In genomic region chr11:35066029-35066428, GRCh38 we compare ENCODE assay signal across 13 cellular contexts.
DNase-seq lines count a peak whose midpoint lies in the region; ATAC-seq and TF ChIP-seq lines count a peak whose summit lies in the region.
"Had no signal": no experiment of that assay in that cellular context is flagged by ENCODE, and none has a peak within 500 bp of the region (broad histone marks: within the 10 kb centered on the region; RNA-seq: fewer than 3 reads in every experiment).

No MANE protein-coding gene starts in this region.

- peaks cover 14% of the 10 kb centered on the region for H3K27me3 Mint-ChIP-seq in T-helper 2 cell treated with Interferon-gamma antibody and Interleukin-4, amounts not matched to agents 5 μg/mL and 100 μg/mL, for 36 hours (ENCODE audit: low read depth)
- no peaks in the 10 kb centered on the region for H3K27me3 Mint-ChIP-seq in activated naive CD8-positive, alpha-beta T cell treated with anti-CD3 and anti-CD28 coated beads for 36 hours

- peaks cover 26% of the 10 kb centered on the region for H3K4me1 Mint-ChIP-seq in T-helper 2 cell treated with Interferon-gamma antibody and Interleukin-4, amounts not matched to agents 5 μg/mL and 100 μg/mL, for 36 hours (ENCODE audit: low read depth)
- H3K4me1 Mint-ChIP-seq in activated naive CD8-positive, alpha-beta T cell treated with anti-CD3 and anti-CD28 coated beads for 36 hours: peaks cover 34% of the 10 kb centered on the region
- H3K4me1 Mint-ChIP-seq: neural crest cell had no signal

- TF ChIP-seq CTCF in NB4 (IDR thresholded peaks at IDR 0.05; ENCODE audit: low read depth, low read length): no peak
- no peak for TF ChIP-seq CTCF in right lobe of liver (IDR thresholded peaks at IDR 0.05)

- H3K9me3 ChIP-seq in right lobe of liver: peaks cover 0 to 7% (median under 1%) of the 10 kb centered on the region in 4 donors

- ATAC-seq in right lobe of liver: no peak
- ATAC-seq: left ventricle myocardium superior, right cardiac atrium had no signal

- TF ChIP-seq POLR2A in NB4 (IDR thresholded peaks at IDR 0.05; ENCODE audit: extremely low read depth, insufficient read length): no peak
- TF ChIP-seq POLR2A in right lobe of liver (IDR thresholded peaks at IDR 0.05): no peak

- intact Hi-C loops in right lobe of liver (cut with DNase I): no loop called here

- peak overlapping the region in 14 of 21 experiments; percentile 8 to 82 (median 50) for H3K27ac ChIP-seq in skin epidermis
- no peak overlapping the region for H3K27ac ChIP-seq in right lobe of liver

- WGBS in right lobe of liver (ENCODE audit: insufficient coverage, low coverage, low lambda C conversion rate, missing lambda C conversion rate): 44% methylated on average over 1 of the region's 1 CpG

- H3K9me3 Mint-ChIP-seq in T-helper 2 cell treated with Interferon-gamma antibody and Interleukin-4, amounts not matched to agents 5 μg/mL and 100 μg/mL, for 36 hours: peaks cover 29% of the 10 kb centered on the region
- H3K9me3 Mint-ChIP-seq in activated naive CD8-positive, alpha-beta T cell treated with anti-CD3 and anti-CD28 coated beads for 36 hours: peaks cover 28% of the 10 kb centered on the region

- H3K4me1 ChIP-seq in right lobe of liver: no peaks in the 10 kb centered on the region

- no peak for DNase-seq in T-helper 2 cell treated with Interferon-gamma antibody and Interleukin-4, amounts not matched to agents 5 μg/mL and 100 μg/mL, for 36 hours (ENCODE audit: low spot score)
- DNase-seq in T-helper 2 cell (no peak), NB4 (ENCODE audit: low read depth) (peak; percentile 26), superior temporal gyrus (ENCODE audit: extremely low spot score) (no peak), DMS 273 (lab: John Stamatoyannopoulos, UW; ENCODE audit: unreplicated experiment) (no peak), right lobe of liver (no peak)
- DNase-seq in activated naive CD8-positive, alpha-beta T cell treated with anti-CD3 and anti-CD28 coated beads for 36 hours: no peak
- DNase-seq: 8988T, left ventricle myocardium superior, NCI-H345, right cardiac atrium had no signal

- no peak overlapping the region for H3K27ac Mint-ChIP-seq in T-helper 2 cell treated with Interferon-gamma antibody and Interleukin-4, amounts not matched to agents 5 μg/mL and 100 μg/mL, for 36 hours
- H3K27ac Mint-ChIP-seq in activated naive CD8-positive, alpha-beta T cell treated with anti-CD3 and anti-CD28 coated beads for 36 hours: peak overlapping the region; percentile 43

- H3K4me3 ChIP-seq in NB4 (ENCODE audit: low read depth, low read length) (no peak overlapping the region), skin epidermis (no peak overlapping the region), right lobe of liver (no peak overlapping the region)

- peaks cover 23% of the 10 kb centered on the region for H3K36me3 Mint-ChIP-seq in T-helper 2 cell treated with Interferon-gamma antibody and Interleukin-4, amounts not matched to agents 5 μg/mL and 100 μg/mL, for 36 hours (ENCODE audit: low read depth)
- H3K36me3 Mint-ChIP-seq in activated naive CD8-positive, alpha-beta T cell treated with anti-CD3 and anti-CD28 coated beads for 36 hours: peaks cover 32% of the 10 kb centered on the region

- H3K36me3 ChIP-seq in right lobe of liver: no peaks in the 10 kb centered on the region

- no peaks in the 10 kb centered on the region for H3K27me3 ChIP-seq in right lobe of liver

- peak overlapping the region; percentile 57 for H3K4me3 Mint-ChIP-seq in T-helper 2 cell treated with Interferon-gamma antibody and Interleukin-4, amounts not matched to agents 5 μg/mL and 100 μg/mL, for 36 hours
- no peak overlapping the region for H3K4me3 Mint-ChIP-seq in activated naive CD8-positive, alpha-beta T cell treated with anti-CD3 and anti-CD28 coated beads for 36 hours
- H3K4me3 Mint-ChIP-seq: neural crest cell had no signal

Comparison
In these comparisons a context has a peak if more than half of its experiments do, and no peak if none do; other contexts are left out.
1. H3K27ac ChIP-seq: peak in skin epidermis (14 of 21); none in right lobe of liver (0 of 3).